In genomic region chr18:2104620-2105462, GRCh38 we compare ENCODE assay signal across 8 cellular contexts.
DNase-seq lines count a peak whose midpoint lies in the region; ATAC-seq, FAIRE-seq and TF ChIP-seq lines count a peak whose summit lies in the region.

No MANE protein-coding gene starts in this region.

- no peaks in the 10 kb centered on the region for H3K9me3 ChIP-seq in body of pancreas
- H3K9me3 ChIP-seq in kidney (ENCODE audit: control insufficient read depth in 1 of 2, low read length in 2 of 2), result no peaks in the 10 kb centered on the region

- no peak overlapping the region for H3K4me3 Mint-ChIP-seq in T-cell

- ATAC-seq in GM21367 (IDR thresholded peaks at IDR 0.05; ENCODE audit: unreplicated experiment) (peak; percentile 85), T-cell (replicated peaks in 1 of 4) (peak in 2 of 4 experiments; percentile 27 to 48), body of pancreas (peak; percentile 64)

- no peak for FAIRE-seq in kidney (lab: Jason Lieb, UNC)

- intact Hi-C loops in body of pancreas (cut with DNase I) (loop anchor here (10.0 kb wide), 1 partner anchor 440 kb away; no protein-coding TSS in a partner anchor), kidney (cut with DNase I) (no loop called here)

- no peaks in the 10 kb centered on the region for H3K4me1 ChIP-seq in body of pancreas
- no peaks in the 10 kb centered on the region for H3K4me1 ChIP-seq in kidney (ENCODE audit: control insufficient read depth in 1 of 2, insufficient read depth in 1 of 2, low read depth in 1 of 2, low read length in 2 of 2)

- H3K36me3 Mint-ChIP-seq in T-cell, result no peaks in the 10 kb centered on the region

- H3K27me3 ChIP-seq in HL-60 (ENCODE audit: insufficient read depth, poor library complexity, severe bottlenecking) (no peaks in the 10 kb centered on the region), body of pancreas (no peaks in the 10 kb centered on the region)

- POLR2A ChIA-PET in T-cell (lab: Charles Lee), result no interaction called here

- H3K4me1 Mint-ChIP-seq in T-cell, result no peaks in the 10 kb centered on the region

- H3K9ac ChIP-seq in kidney (ENCODE audit: low read length in 2 of 2), result no peak overlapping the region

- TF ChIP-seq POLR2A in body of pancreas (IDR thresholded peaks at IDR 0.05), result no peak

- H3K36me3 ChIP-seq in body of pancreas (replicated peaks in 1 of 2; ENCODE audit: insufficient read depth in 1 of 2, low read depth in 2 of 2), result no peaks in the 10 kb centered on the region
- no peaks in the 10 kb centered on the region for H3K36me3 ChIP-seq in kidney (ENCODE audit: control insufficient read depth in 1 of 2, insufficient read depth in 2 of 2, low read length in 2 of 2)

- no peak overlapping the region for H3K4me3 ChIP-seq in HL-60 (replicated peaks; ENCODE audit: insufficient read depth, low read length)
- H3K4me3 ChIP-seq in body of pancreas, result no peak overlapping the region
- no peak overlapping the region for H3K4me3 ChIP-seq in kidney (ENCODE audit: low read length in 2 of 2)

- TF ChIP-seq CTCF in HL-60 (IDR thresholded peaks at IDR 0.05; ENCODE audit: insufficient read depth, low read length) (peak; percentile 87), body of pancreas (IDR thresholded peaks at IDR 0.05) (peak; percentile 51 to 70 (median 60)), kidney (IDR thresholded peaks at IDR 0.05; ENCODE audit: borderline replicate concordance, extremely low read depth, insufficient read depth) (peak; percentile 61)

- no peak overlapping the region for H3K27ac Mint-ChIP-seq in T-cell

- DNase-seq in EL (peak; percentile 59), HL-60 (ENCODE audit: low read depth in 1 of 2, low spot score in 1 of 2) (peak; percentile 28 to 63), T-cell (peak in 22 of 34 experiments; percentile 2 to 30 (median 11)), body of pancreas (peak; percentile 48 to 66 (median 56)), kidney (no peak), NCI-H774 (lab: John Stamatoyannopoulos, UW) (no peak)
- DNase-seq in stimulated activated CD8-positive, alpha-beta memory T cell treated with anti-CD3 and anti-CD28 coated beads, Interleukin-15, amount 100 ng/mL, for 1 hour (ENCODE audit: low read depth), result peak; percentile 4

- H3K27ac ChIP-seq in HL-60 (replicated peaks) (no peak overlapping the region), body of pancreas (no peak overlapping the region), kidney (ENCODE audit: low read depth in 2 of 2, low read length in 2 of 2) (no peak overlapping the region)

- WGBS in body of pancreas, 2 donors, result 33 to 36% methylated on average over 16 of the region's 16 CpGs

- CTCF ChIA-PET in T-cell (lab: Charles Lee), result interaction anchor here (0.6 to 1.3 kb wide), 11 partner anchors 9 to 443 kb away, joined by 3 to 13 read pairs (median 3); no protein-coding TSS in a partner anchor

- H3K9me3 Mint-ChIP-seq in T-cell, result peaks cover 0 to 12% (median 6%) of the 10 kb centered on the region in 3 donors

- peaks cover 6 to 12% of the 10 kb centered on the region in 2 donors for H3K27me3 Mint-ChIP-seq in T-cell

Comparison
In these comparisons a context has a peak if more than half of its experiments do, and no peak if none do; other contexts are left out.
1. DNase-seq: peak in EL (single experiment), HL-60 (2 of 2), T-cell (22 of 34), body of pancreas (4 of 4) and stimulated activated CD8-positive, alpha-beta memory T cell treated with anti-CD3 and anti-CD28 coated beads, Interleukin-15, amount 100 ng/mL, for 1 hour (single experiment); none in kidney (single experiment) and NCI-H774 (single experiment).
2. Peak in every context shown above with its lines, with median percentiles within 50 percentile points of each other: CTCF ChIP-seq.